8 cellular contexts compared by ENCODE assay signal in genomic region chr3:58238830-58239229, GRCh38. TPM values are rescaled to one million over a fixed set of nuclear protein-coding genes. Genes with fewer than 3 reads are reported as not detected.
DNase-seq lines count a peak whose midpoint lies in the region; ATAC-seq, FAIRE-seq and TF ChIP-seq lines count a peak whose summit lies in the region.

No MANE protein-coding gene starts in this region.

- H3K4me2 ChIP-seq in Loucy (ENCODE audit: low read depth, low read length, poor library complexity, severe bottlenecking) (peak overlapping the region; percentile 88), H1 (ENCODE audit: insufficient read depth in 1 of 2, low read depth in 2 of 2, low read length in 2 of 2) (peak overlapping the region; percentile 93 to 98)

- no peaks in the 10 kb centered on the region for H3K79me1 ChIP-seq in H1 (ENCODE audit: low read depth, low read length)

- no peaks in the 10 kb centered on the region for H3K79me2 ChIP-seq in Loucy (ENCODE audit: insufficient read depth, low read length)
- H3K79me2 ChIP-seq in H1 (ENCODE audit: control insufficient read depth in 1 of 2, insufficient read depth in 2 of 2, low read length in 2 of 2) = no peaks in the 10 kb centered on the region

- no peak overlapping the region for H2BK120ac ChIP-seq in H1 (replicated peaks; ENCODE audit: low read depth, low read length)

- peaks cover 0 to 2% (median 0%) of the 10 kb centered on the region in 7 donors for H3K9me3 Mint-ChIP-seq in CD14-positive monocyte

- H4K91ac ChIP-seq in H1 (replicated peaks; ENCODE audit: insufficient read length, low read length) = no peak overlapping the region

- TF ChIP-seq EP300 in H1 (IDR thresholded peaks at IDR 0.05; ENCODE audit: borderline replicate concordance in 1 of 2, low read depth in 2 of 2, low read length in 2 of 2) = no peak

- ATAC-seq in GM21423 (IDR thresholded peaks at IDR 0.05; ENCODE audit: unreplicated experiment) = no peak
- no peak for ATAC-seq in HG03175 (IDR thresholded peaks at IDR 0.05; ENCODE audit: unreplicated experiment)

- H2BK5ac ChIP-seq in H1 (ENCODE audit: low read depth, low read length) = no peak overlapping the region

- no peak for FAIRE-seq in H1 (lab: Jason Lieb, UNC)

- POLR2A ChIA-PET in H1 (lab: Charles Lee; ENCODE audit: partially characterized antibody) = interaction anchor here (1.1 to 1.4 kb wide), 3 partner anchors 12 to 287 kb away, joined by 3 to 5 read pairs (median 4); no protein-coding TSS in a partner anchor

- no peaks in the 10 kb centered on the region for H3K9me2 ChIP-seq in Loucy (replicated peaks; ENCODE audit: low read depth, low read length)

- H3F3A ChIP-seq in Loucy (ENCODE audit: low read depth) = no peaks in the 10 kb centered on the region

- DNase-seq in CD14-positive monocyte (ENCODE audit: low spot score) (no peak), H1 (ENCODE audit: low read depth in 1 of 2, low spot score in 2 of 2) (no peak), EL (no peak)
- no peak for DNase-seq in effector CD8-positive, alpha-beta T cell (lab: John Stamatoyannopoulos, UW)

- H4K20me1 ChIP-seq in Loucy (ENCODE audit: insufficient read depth, low read length, poor library complexity, severe bottlenecking) (no peaks in the 10 kb centered on the region), H1 (replicated peaks in 1 of 2; ENCODE audit: control insufficient read depth in 1 of 2, insufficient read depth in 2 of 2, low read length in 2 of 2) (peaks cover 0 to 2% of the 10 kb centered on the region in 2 experiments)

- no peak overlapping the region for H3K14ac ChIP-seq in H1 (ENCODE audit: insufficient read length)

- H3K9ac ChIP-seq in Loucy (ENCODE audit: low read depth, low read length, poor library complexity, severe bottlenecking) (peak overlapping the region; percentile 71), H1 (replicated peaks in 1 of 4; ENCODE audit: extremely low read depth in 1 of 4, low read depth in 3 of 4, low read length in 3 of 4) (no peak overlapping the region)

- H3K4me3 Mint-ChIP-seq in CD14-positive monocyte = peak overlapping the region; percentile 96

- TF ChIP-seq RAD21 in H1 (IDR thresholded peaks at IDR 0.05 in 1 of 2, conservative IDR thresholded peaks at IDR 0.05 in 1 of 2; ENCODE audit: low read depth in 2 of 2, low read length in 2 of 2) = no peak

- CTCF ChIA-PET in H1 (lab: Charles Lee; ENCODE audit: partially characterized antibody) = interaction anchor here (0.7 to 3.3 kb wide), 11 partner anchors 12 to 844 kb away, joined by 3 to 11 read pairs (median 4); partner anchors contain the start of genes HTD2 and RPP14

- H3K9me3 ChIP-seq in Loucy (ENCODE audit: insufficient read depth, low read depth, low read length) (no peaks in the 10 kb centered on the region), H1 (ENCODE audit: insufficient read depth in 2 of 2, low read depth in 1 of 2, low read length in 1 of 2) (no peaks in the 10 kb centered on the region), neuron (ENCODE audit: low read length) (no peaks in the 10 kb centered on the region)

- H2BK15ac ChIP-seq in H1 (ENCODE audit: low read length) = no peak overlapping the region

- no peak overlapping the region for H3K27ac ChIP-seq in H1 (ENCODE audit: low read depth, low read length)

- H2BK12ac ChIP-seq in H1 (ENCODE audit: low read depth, low read length) = no peak overlapping the region

- H3K36me3 ChIP-seq in Loucy (ENCODE audit: insufficient read depth, low read length) (no peaks in the 10 kb centered on the region), H1 (ENCODE audit: control insufficient read depth in 2 of 4, insufficient read depth in 4 of 4, low read length in 3 of 4) (no peaks in the 10 kb centered on the region), neuron (ENCODE audit: insufficient read depth, low read length) (no peaks in the 10 kb centered on the region)

- no peak overlapping the region for H4K5ac ChIP-seq in H1 (ENCODE audit: insufficient read length, low read depth, low read length)

- H3K4me1 ChIP-seq in Loucy (ENCODE audit: insufficient read depth, low read length, poor library complexity, severe bottlenecking) (peaks cover 6% of the 10 kb centered on the region), H1 (replicated peaks in 1 of 4; ENCODE audit: control insufficient read depth in 3 of 4, insufficient read depth in 4 of 4, low read length in 3 of 4) (peaks cover 0 to 6% (median 3%) of the 10 kb centered on the region in 4 experiments; a peak in 5 of 7 replicates), neuron (ENCODE audit: insufficient read depth, low read length) (peaks cover 11% of the 10 kb centered on the region)

- H2AK5ac ChIP-seq in H1 (ENCODE audit: low read depth, low read length) = no peak overlapping the region

- no peaks in the 10 kb centered on the region for H3K27me3 ChIP-seq in Loucy (ENCODE audit: insufficient read depth, low read length, poor library complexity, severe bottlenecking)
- H3K27me3 ChIP-seq in H1 (replicated peaks in 1 of 4; ENCODE audit: control insufficient read depth in 3 of 4, extremely low read depth in 1 of 4, insufficient read depth in 3 of 4, low read length in 3 of 4) = peaks cover 9 to 31% (median 30%) of the 10 kb centered on the region in 4 experiments
- peaks cover 39% of the 10 kb centered on the region for H3K27me3 ChIP-seq in neuron (ENCODE audit: insufficient read depth, low read length)

- TF ChIP-seq POLR2A in H1 (IDR thresholded peaks at IDR 0.05; ENCODE audit: control extremely low read depth in 1 of 2, low read depth in 2 of 2, low read length in 2 of 2) = no peak

- peaks cover 10% of the 10 kb centered on the region; the same call in 1 of the 2 replicates for H3K23me2 ChIP-seq in H1 (ENCODE audit: low read depth, low read length)

- TF ChIP-seq CTCF in CD14-positive monocyte (IDR thresholded peaks at IDR 0.05) = no peak
- no peak for TF ChIP-seq CTCF in Loucy (conservative IDR thresholded peaks at IDR 0.05; ENCODE audit: low read length)
- TF ChIP-seq CTCF in H1 (IDR thresholded peaks at IDR 0.05; ENCODE audit: control extremely low read depth in 1 of 3, insufficient read depth in 1 of 3, low read depth in 1 of 3, low read length in 3 of 3) = no peak

- no peak overlapping the region for H2BK20ac ChIP-seq in H1 (ENCODE audit: low read length)

- H2AFZ ChIP-seq in Loucy (ENCODE audit: low read length) = peak overlapping the region; percentile 79; the same call in 1 of the 2 replicates
- no peak overlapping the region for H2AFZ ChIP-seq in H1 (ENCODE audit: low read length)
- no peak overlapping the region for H2AFZ ChIP-seq in neuron (ENCODE audit: low read depth, low read length)

- 44% methylated on average over 7 of the region's 7 CpGs; no CpG with 5 or more reads in 1 of the 2 experiments for WGBS in H1 (ENCODE audit: extremely low coverage in 1 of 2, insufficient coverage in 1 of 2, insufficient read length in 1 of 2, insufficient replicate concordance in 2 of 2, low coverage in 1 of 2, low lambda C conversion rate in 2 of 2, missing lambda C conversion rate in 1 of 2), 2 experiments

- H4K8ac ChIP-seq in H1 (ENCODE audit: extremely low read depth, insufficient read depth, low read length) = no peak overlapping the region

- H3K27ac Mint-ChIP-seq in CD14-positive monocyte = peak overlapping the region in 1 of 7 donors; percentile 79

- peaks cover 39% of the 10 kb centered on the region for H3K4me1 Mint-ChIP-seq in CD14-positive monocyte

- intact Hi-C loops in CD14-positive monocyte (cut with micrococcal nuclease) = loop anchor here in 1 of 2 donors (5.0 kb wide), 1 partner anchor 33 kb away; no protein-coding TSS in a partner anchor

- H3K4ac ChIP-seq in H1 (replicated peaks; ENCODE audit: insufficient read length, low read depth, low read length) = no peak overlapping the region

- no peak overlapping the region for H3K56ac ChIP-seq in H1 (replicated peaks; ENCODE audit: insufficient read length, low read depth, low read length)

- H3K18ac ChIP-seq in H1 (ENCODE audit: extremely low read depth, low read length) = no peak overlapping the region; the same call in 1 of the 2 replicates

- H3K36me3 Mint-ChIP-seq in CD14-positive monocyte = peaks cover 0 to 6% of the 10 kb centered on the region in 2 donors

- H3K4me3 ChIP-seq in Loucy (ENCODE audit: low read length, poor library complexity, severe bottlenecking) (peak overlapping the region; percentile 76), H1 (ENCODE audit: extremely low read depth in 1 of 4, insufficient read depth in 2 of 4, low read depth in 3 of 4, low read length in 4 of 4) (peak overlapping the region; percentile 75 to 90 (median 87); a peak in 7 of 8 replicates), neuron (ENCODE audit: low read length) (peak overlapping the region; percentile 89)

- peaks cover 2 to 10% (median 7%) of the 10 kb centered on the region in 3 donors for H3K27me3 Mint-ChIP-seq in CD14-positive monocyte (ENCODE audit: low read depth in 3 of 3)

- H3K23ac ChIP-seq in H1 (ENCODE audit: insufficient read length) = no peak overlapping the region

TF ChIP-seq in H1, 55 proteins besides CTCF, POLR2A, EP300 and RAD21 (continues in another document):
- TF ChIP-seq KDM5A (IDR thresholded peaks at IDR 0.05; ENCODE audit: low read length) (no peak), RXRA (IDR thresholded peaks at IDR 0.05; ENCODE audit: insufficient read depth, low read depth, low read length) (no peak), SP1 (IDR thresholded peaks at IDR 0.05; ENCODE audit: low read depth, low read length) (no peak), RNF2 (IDR thresholded peaks at IDR 0.05; ENCODE audit: borderline replicate concordance, low read depth, low read length, missing control alignments, poor library complexity, severe bottlenecking) (no peak)

RNA-seq across cellular contexts. Expression of gene ABHD6, which starts 1.2 kb away (rescaled TPM):
- polyA plus RNA-seq in CD14-positive monocyte (10 to 100 TPM in 1 of 2 donors, 1 to 10 TPM in 1; 9.0 to 11.6 TPM), H1 (2011; rRNA removed) (6.6 and 9.6 TPM in 2 replicates)
- 5.9 and 6.3 TPM in 2 replicates for total RNA-seq in H1 (2021; fragmentation: NEBNext Ultra II Directional; extraction: Animal tissue kit (Norgen Biotek cat#: 25700))
- polyA plus RNA-seq in H1 (2011; cell fraction: cytosol; rRNA removed) = 8.3 TPM
- polyA plus RNA-seq in H1 (2011; cell fraction: nucleus; rRNA removed) = 8.9 TPM
- 3.7 to 5.0 TPM (median 4.9 TPM) in 4 replicates for polyA plus RNA-seq in H1 (2012, experiment 1 of 2)
- polyA plus RNA-seq in H1 (2012, experiment 2 of 2) = 5.3 TPM
- 4.9 TPM for polyA plus RNA-seq in H1 (2013, experiment 1 of 2)
- 7.0 TPM for polyA plus RNA-seq in H1 (2013, experiment 2 of 2)
- polyA minus RNA-seq in H1 (2011; rRNA and poly(A)+ RNA removed) = 14.2 and 17.0 TPM in 2 replicates
- 6.9 TPM for polyA minus RNA-seq in H1 (2011; cell fraction: cytosol; rRNA and poly(A)+ RNA removed)
- polyA minus RNA-seq in H1 (2011; cell fraction: nucleus; rRNA and poly(A)+ RNA removed) = 9.9 TPM

RNA-seq across cellular contexts. Expression of gene DNASE1L3, which starts 28.1 kb away (rescaled TPM):
- not detected for polyA plus RNA-seq in CD14-positive monocyte
- total RNA-seq in H1 (2021; fragmentation: NEBNext Ultra II Directional; extraction: Animal tissue kit (Norgen Biotek cat#: 25700)) = not detected in 2 replicates
- not detected in 2 replicates for polyA plus RNA-seq in H1 (2011; rRNA removed)
- polyA plus RNA-seq in H1 (2011; cell fraction: cytosol; rRNA removed) = not detected
- polyA plus RNA-seq in H1 (2011; cell fraction: nucleus; rRNA removed) = not detected
- polyA plus RNA-seq in H1 (2012, experiment 1 of 2) = not detected in 4 replicates
- not detected for polyA plus RNA-seq in H1 (2012, experiment 2 of 2)
- not detected for polyA plus RNA-seq in H1 (2013, experiment 1 of 2)
- polyA plus RNA-seq in H1 (2013, experiment 2 of 2) = not detected
- polyA minus RNA-seq in H1 (2011; rRNA and poly(A)+ RNA removed) = not detected in 2 replicates
- polyA minus RNA-seq in H1 (2011; cell fraction: cytosol; rRNA and poly(A)+ RNA removed) = not detected
- polyA minus RNA-seq in H1 (2011; cell fraction: nucleus; rRNA and poly(A)+ RNA removed) = not detected
